8 cellular contexts compared by ENCODE assay signal in the genomic region with DNA sequence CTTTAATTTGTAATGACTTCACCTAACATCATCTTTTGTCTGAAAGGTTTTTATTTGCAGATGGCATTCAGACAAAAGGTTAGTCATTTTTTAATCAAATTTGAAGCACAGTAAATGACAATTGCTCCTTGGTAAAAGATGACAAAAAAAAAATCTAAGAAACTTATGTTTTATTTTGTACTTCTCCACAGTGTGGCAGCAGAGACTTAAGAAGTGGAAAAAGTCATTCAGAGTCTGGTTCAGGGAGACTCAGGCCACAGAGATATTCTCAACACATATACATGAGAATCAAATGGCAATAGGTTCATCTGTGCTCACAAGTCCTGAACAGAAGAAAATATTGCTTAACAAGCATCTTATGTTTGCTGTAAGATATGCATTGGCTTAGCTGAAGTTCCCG.
DNase-seq lines count a peak whose midpoint lies in the region; ATAC-seq and TF ChIP-seq lines count a peak whose summit lies in the region.

No MANE protein-coding gene starts in this region.

- no peaks in the 10 kb centered on the region for H3K79me2 ChIP-seq in PC-9 (ENCODE audit: low read depth)
- H3K79me2 ChIP-seq in fibroblast of lung (ENCODE audit: control insufficient read depth, insufficient read depth, low read length): no peaks in the 10 kb centered on the region

- POLR2A ChIA-PET in PC-9 (lab: Charles Lee; ENCODE audit: unreplicated experiment): no interaction called here

- H3K36me3 ChIP-seq in heart right ventricle (no peaks in the 10 kb centered on the region), right atrium auricular region (no peaks in the 10 kb centered on the region), PC-9 (ENCODE audit: low read depth) (no peaks in the 10 kb centered on the region), fibroblast of lung (ENCODE audit: control insufficient read depth, insufficient read depth, low read length) (no peaks in the 10 kb centered on the region)

- 87 to 93% methylated on average over 1 of the region's 1 CpG for WGBS in heart right ventricle, 2 donors

- BruUV-seq in PC-9 (replicated peaks; lab: Mats Ljungman, UMichigan): no TSS peak

- H3K27me3 ChIP-seq in heart right ventricle (no peaks in the 10 kb centered on the region), right atrium auricular region (no peaks in the 10 kb centered on the region), PC-9 (ENCODE audit: insufficient read depth, low read depth) (no peaks in the 10 kb centered on the region), fibroblast of lung (ENCODE audit: control insufficient read depth, insufficient read depth, low read length) (no peaks in the 10 kb centered on the region)

- no peak overlapping the region for H3K4me3 ChIP-seq in heart right ventricle
- no peak overlapping the region for H3K4me3 ChIP-seq in right atrium auricular region
- no peak overlapping the region for H3K4me3 ChIP-seq in PC-9
- no peak overlapping the region for H3K4me3 ChIP-seq in fibroblast of lung (replicated peaks in 1 of 4; ENCODE audit: control extremely low read depth in 1 of 4, insufficient read depth in 1 of 4, low read depth in 3 of 4, low read length in 4 of 4)
- H3K4me3 ChIP-seq in skeletal muscle cell (ENCODE audit: low read depth, low read length): no peak overlapping the region

- H3K4me1 ChIP-seq in heart right ventricle (no peaks in the 10 kb centered on the region), right atrium auricular region (no peaks in the 10 kb centered on the region), PC-9 (replicated peaks; ENCODE audit: insufficient read depth) (no peaks in the 10 kb centered on the region), fibroblast of lung (ENCODE audit: control insufficient read depth, extremely low read depth, insufficient read depth, low read length) (no peaks in the 10 kb centered on the region)

- H2AFZ ChIP-seq in PC-9 (no peak overlapping the region), fibroblast of lung (ENCODE audit: low read length) (no peak overlapping the region)

- no peak overlapping the region for H3K27ac ChIP-seq in heart right ventricle
- H3K27ac ChIP-seq in right atrium auricular region: no peak overlapping the region
- H3K27ac ChIP-seq in PC-9: no peak overlapping the region
- H3K27ac ChIP-seq in fibroblast of lung (ENCODE audit: insufficient read depth, low read length): no peak overlapping the region

- H3K9me3 ChIP-seq in heart right ventricle (no peaks in the 10 kb centered on the region), right atrium auricular region (no peaks in the 10 kb centered on the region), PC-9 (ENCODE audit: insufficient read depth, low read depth) (no peaks in the 10 kb centered on the region), fibroblast of lung (ENCODE audit: control insufficient read depth, insufficient read depth, low read depth, low read length) (no peaks in the 10 kb centered on the region)

- DNase-seq in heart right ventricle (no peak), right atrium auricular region (ENCODE audit: low spot score) (no peak), PC-9 (no peak), fibroblast of lung (ENCODE audit: low read depth in 2 of 2) (peak; percentile 29 to 69), skeletal muscle cell (ENCODE audit: low read depth) (peak; percentile 6), NCI-H1436 (lab: John Stamatoyannopoulos, UW) (no peak), omental fat pad (ENCODE audit: low spot score) (no peak)

- H3F3A ChIP-seq in PC-9 (ENCODE audit: insufficient read depth, low read depth): no peaks in the 10 kb centered on the region

- no peaks in the 10 kb centered on the region for H4K20me1 ChIP-seq in PC-9 (ENCODE audit: insufficient read depth)
- no peaks in the 10 kb centered on the region for H4K20me1 ChIP-seq in fibroblast of lung (ENCODE audit: control insufficient read depth, extremely low read depth, insufficient read depth, low read length)

- ATAC-seq in heart right ventricle: no peak
- no peak for ATAC-seq in omental fat pad (ENCODE audit: low FRiP score)
- no peak for ATAC-seq in HG03520 (IDR thresholded peaks at IDR 0.05; ENCODE audit: unreplicated experiment)

- CTCF ChIA-PET in PC-9 (lab: Charles Lee): no interaction called here

- no peak overlapping the region for H3K4me2 ChIP-seq in PC-9
- no peak overlapping the region for H3K4me2 ChIP-seq in fibroblast of lung (ENCODE audit: extremely low read depth, insufficient read depth, low read length)

- H3K9ac ChIP-seq in fibroblast of lung (ENCODE audit: insufficient read depth, low read length): no peak overlapping the region

- intact Hi-C loops in heart right ventricle (cut with DNase I) (loop anchor here in 8 of 10 donors (2.0 to 5.0 kb wide), 5 partner anchors 250 to 256 kb away; no protein-coding TSS in a partner anchor), PC-9 (cut with micrococcal nuclease; ENCODE audit: unreplicated experiment) (loop anchor here (1.0 to 5.0 kb wide), 2 partner anchors 256 to 875 kb away; no protein-coding TSS in a partner anchor)

- H3K9me2 ChIP-seq in PC-9 (ENCODE audit: insufficient read depth): no peaks in the 10 kb centered on the region

- TF ChIP-seq CTCF in heart right ventricle (IDR thresholded peaks at IDR 0.05) (peak in 8 of 9 donors; percentile 12 to 59 (median 37)), right atrium auricular region (IDR thresholded peaks at IDR 0.05) (peak in 1 of 2 donors; percentile 46), PC-9 (conservative IDR thresholded peaks at IDR 0.05) (peak; percentile 56; the same call in 1 of the 2 replicates), fibroblast of lung (conservative IDR thresholded peaks at IDR 0.05 in 1 of 2, IDR thresholded peaks at IDR 0.05 in 1 of 2; ENCODE audit: low read depth in 1 of 2, low read length in 2 of 2) (peak in 1 of 2 donors; percentile 41), omental fat pad (IDR thresholded peaks at IDR 0.05) (no peak)

Comparison
In these comparisons a context has a peak if more than half of its experiments do, and no peak if none do; other contexts are left out.
1. DNase-seq: peak in fibroblast of lung (2 of 2) and skeletal muscle cell (single experiment); none in heart right ventricle (0 of 2), right atrium auricular region (single experiment), PC-9 (0 of 2), NCI-H1436 (single experiment) and omental fat pad (single experiment).
2. CTCF ChIP-seq: peak in heart right ventricle (8 of 9) and PC-9 (single experiment); none in omental fat pad (0 of 3).